In the genomic region with DNA sequence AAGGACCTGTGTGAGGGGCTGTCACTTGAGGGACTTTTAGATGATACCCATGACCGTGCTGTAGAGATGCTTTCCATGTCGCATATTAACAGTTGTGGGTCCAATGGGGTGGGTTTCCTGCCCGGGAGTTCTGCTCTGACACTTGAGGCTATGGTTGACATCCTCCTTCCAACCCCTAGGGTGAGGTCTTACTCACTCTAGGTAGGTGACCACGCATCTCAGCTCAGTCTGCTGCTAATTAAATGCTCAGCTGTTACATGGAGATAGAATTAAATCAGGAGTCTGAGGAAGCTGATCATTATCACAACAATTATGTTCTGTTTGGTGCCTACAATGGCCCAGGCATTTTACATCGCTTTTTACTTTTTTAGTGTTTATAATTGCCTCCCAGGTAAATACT, we compare ENCODE assay signal across 8 cellular contexts. TPM values are rescaled to one million over a fixed set of nuclear protein-coding genes. Genes with fewer than 3 reads are reported as not detected.
"Had no signal": no experiment of that assay in that cellular context is flagged by ENCODE, and none has a peak within 500 bp of the region (broad histone marks: within the 10 kb centered on the region; RNA-seq: fewer than 3 reads in every experiment).

No MANE protein-coding gene starts in this region.

- H3K4me3 ChIP-seq: GM23338, K562 had no signal

- H3K4me2 ChIP-seq: GM23338 had no signal

- FAIRE-seq: H1, H54, HepG2, K562 had no signal

- DNase-seq: H9, HCEC 1CT, IMR-90 had no signal

- ATAC-seq: GM23338, HepG2, K562 had no signal

- H2AFZ ChIP-seq: GM23338 had no signal

RNA-seq across cellular contexts. Expression of gene TBX21, which starts 48.4 kb away (rescaled TPM):
- polyA plus RNA-seq: GM23338, H1, HepG2, IMR-90, K562 had no signal
